1 cellular context compared by ENCODE assay signal in genomic region chr2:142882500-142882899, GRCh38. TPM values are rescaled to one million over a fixed set of nuclear protein-coding genes. Genes with fewer than 3 reads are reported as not detected.
"Had no signal": no experiment of that assay in that cellular context is flagged by ENCODE, and none has a peak within 500 bp of the region (broad histone marks: within the 10 kb centered on the region; RNA-seq: fewer than 3 reads in every experiment).

No MANE protein-coding gene starts in this region.

RNA-seq across cellular contexts. Expression of gene KYNU, which starts 5.0 kb away (rescaled TPM):
- total RNA-seq: GM23248 had no signal
- polyA plus RNA-seq: GM23248 had no signal
